In the genomic region with DNA sequence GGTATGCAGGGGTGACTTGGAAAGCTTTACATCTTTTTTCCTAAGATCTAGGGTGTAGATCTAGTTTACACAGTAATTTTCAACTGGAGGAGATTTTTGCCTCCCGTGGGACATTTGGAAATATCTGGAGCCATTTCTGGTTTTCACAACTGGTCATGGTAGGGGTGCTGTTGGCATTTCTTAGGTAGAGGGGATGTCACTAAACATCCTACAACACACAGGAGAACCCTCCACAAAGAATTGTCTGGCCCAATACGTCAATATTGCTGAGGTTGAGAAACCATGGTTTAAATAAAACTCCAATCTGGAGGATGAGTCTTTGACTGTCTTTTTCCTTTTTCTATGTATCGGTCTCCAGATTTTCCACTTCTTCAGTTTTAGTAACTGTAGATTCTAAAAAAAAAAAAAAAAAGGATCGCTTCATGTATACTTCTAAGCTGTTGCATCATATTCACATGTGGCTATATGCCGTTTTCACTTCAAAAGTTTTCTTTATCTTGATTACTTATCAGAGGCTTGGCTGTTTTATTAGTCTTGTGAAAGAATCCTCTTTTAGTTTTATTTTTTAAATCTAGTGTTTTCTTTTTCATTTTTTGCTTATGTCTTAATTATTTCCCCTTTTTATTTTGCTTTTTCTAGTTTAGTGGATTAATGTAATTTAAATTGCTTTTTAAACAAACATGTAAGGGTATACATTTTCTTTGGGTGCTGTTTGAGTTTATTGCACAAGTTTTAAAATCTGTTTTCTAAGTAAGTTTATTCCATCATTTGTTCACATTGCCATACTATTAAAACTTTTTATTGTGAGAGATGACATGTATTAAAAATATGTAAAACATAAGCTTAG, we compare ENCODE assay signal across 14 cellular contexts.
"Had no signal": no experiment of that assay in that cellular context is flagged by ENCODE, and none has a peak within 500 bp of the region (broad histone marks: within the 10 kb centered on the region; RNA-seq: fewer than 3 reads in every experiment).

No MANE protein-coding gene starts in this region.

- H3K4me3 Mint-ChIP-seq: activated CD4-positive, alpha-beta T cell treated with anti-CD3 and anti-CD28 coated beads, Interleukin-2, amount 10 ng/mL, durations not matched to agents 24 days and 14 days; immature natural killer cell; memory B cell; nephron had no signal

- H3K27me3 ChIP-seq: brain microvascular endothelial cell, upper lobe of right lung had no signal

- H3K4me3 ChIP-seq: prostate gland, upper lobe of right lung had no signal

- H3K27me3 Mint-ChIP-seq: activated CD4-positive, alpha-beta T cell treated with anti-CD3 and anti-CD28 coated beads, Interleukin-2, amount 10 ng/mL, durations not matched to agents 24 days and 14 days; memory B cell had no signal

- DNase-seq: activated CD4-positive, alpha-beta T cell treated with anti-CD3 and anti-CD28 coated beads, Interleukin-2, amount 10 ng/mL, durations not matched to agents 24 days and 14 days; brain microvascular endothelial cell; effector memory CD4-positive, alpha-beta T cell; immature natural killer cell; stimulated activated CD4-positive, alpha-beta T cell treated with anti-CD3 and anti-CD28 coated beads, Interleukin-12 subunit alpha, Interleukin-12 subunit beta, amount 100 ng/mL, for 4 hours; stimulated activated naive CD4-positive, alpha-beta T cell treated with Interleukin-2 at 50 U/mL for 16 hours; T-helper 1 cell; upper lobe of right lung had no signal

- H3K9me3 Mint-ChIP-seq: activated CD4-positive, alpha-beta T cell treated with anti-CD3 and anti-CD28 coated beads, Interleukin-2, amount 10 ng/mL, durations not matched to agents 24 days and 14 days; activated naive CD4-positive, alpha-beta T cell treated with anti-CD3 and anti-CD28 coated beads, Interleukin-2, amount 50 U/mL, for 72 hours; immature natural killer cell; memory B cell; nephron had no signal

- H3K4me1 ChIP-seq: prostate gland had no signal

- H3K36me3 ChIP-seq: prostate gland had no signal

- H3K9me3 ChIP-seq: prostate gland, upper lobe of right lung had no signal

- H3K27ac Mint-ChIP-seq: activated CD4-positive, alpha-beta T cell treated with anti-CD3 and anti-CD28 coated beads, Interleukin-2, amount 10 ng/mL, durations not matched to agents 24 days and 14 days; memory B cell; nephron had no signal

- H3K27ac ChIP-seq: brain microvascular endothelial cell, prostate gland, upper lobe of right lung had no signal

- ATAC-seq: activated naive CD4-positive, alpha-beta T cell treated with anti-CD3 and anti-CD28 coated beads, Interleukin-2, amount 50 U/mL, for 72 hours; left lobe of liver; sciatic nerve; upper lobe of right lung had no signal
